Comparison of ENCODE assay signal across 22 cellular contexts in genomic region chr11:21295508-21295907, GRCh38.
"Had no signal": no experiment of that assay in that cellular context is flagged by ENCODE, and none has a peak within 500 bp of the region (broad histone marks: within the 10 kb centered on the region; RNA-seq: fewer than 3 reads in every experiment).

No MANE protein-coding gene starts in this region.

- H3K9ac ChIP-seq: neural progenitor cell had no signal

- H3K27me3 ChIP-seq: esophagus muscularis mucosa, gastroesophageal sphincter, neural progenitor cell, pancreas, spleen, testis, transverse colon had no signal

- H3K4me1 ChIP-seq: esophagus muscularis mucosa, gastroesophageal sphincter, pancreas, spleen, testis, transverse colon had no signal

- ATAC-seq: effector memory CD8-positive, alpha-beta T cell; gastroesophageal sphincter; left lobe of liver; natural killer cell; pancreas; sciatic nerve; stimulated activated memory B cell treated with anti-CD40 and anti-IgM and Interleukin-4, amounts not matched to agents 10 μg/mL and 1 μg/mL and 100 μg/mL, for 72 hours had no signal

- H3K4me2 ChIP-seq: neural progenitor cell had no signal

- H3K27ac ChIP-seq: epithelial cell of prostate, esophagus muscularis mucosa, gastroesophageal sphincter, neural progenitor cell, pancreas, spleen, testis, transverse colon had no signal

- H3K36me3 ChIP-seq: esophagus muscularis mucosa, gastroesophageal sphincter, neural progenitor cell, pancreas, spleen, transverse colon had no signal

- H3K4me3 ChIP-seq: esophagus muscularis mucosa, gastroesophageal sphincter, neural progenitor cell, pancreas, spleen, testis, transverse colon had no signal

- DNase-seq: cerebellar nuclear complex; effector memory CD8-positive, alpha-beta T cell; foreskin fibroblast; kidney glomerular epithelial cell; mammary epithelial cell; natural killer cell; nucleus accumbens; pancreas; retina; spleen; stimulated activated CD4-positive, alpha-beta T cell treated with anti-CD3 and anti-CD28 coated beads, Interleukin-15, amount 100 ng/mL, for 24 hours; stimulated activated CD4-positive, alpha-beta T cell treated with anti-CD3 and anti-CD28 coated beads, Interleukin-1b, Interleukin-23, amount 100 ng/mL, for 48 hours; stimulated activated CD4-positive, alpha-beta T cell treated with anti-CD3 and anti-CD28 coated beads, Interleukin-4, amount 100 ng/mL, for 24 hours; testis; transverse colon had no signal

- H3K9me3 ChIP-seq: esophagus muscularis mucosa, gastroesophageal sphincter, pancreas, testis, transverse colon had no signal

- H2AFZ ChIP-seq: neural progenitor cell had no signal
